4 cellular contexts compared by ENCODE assay signal in the genomic region with DNA sequence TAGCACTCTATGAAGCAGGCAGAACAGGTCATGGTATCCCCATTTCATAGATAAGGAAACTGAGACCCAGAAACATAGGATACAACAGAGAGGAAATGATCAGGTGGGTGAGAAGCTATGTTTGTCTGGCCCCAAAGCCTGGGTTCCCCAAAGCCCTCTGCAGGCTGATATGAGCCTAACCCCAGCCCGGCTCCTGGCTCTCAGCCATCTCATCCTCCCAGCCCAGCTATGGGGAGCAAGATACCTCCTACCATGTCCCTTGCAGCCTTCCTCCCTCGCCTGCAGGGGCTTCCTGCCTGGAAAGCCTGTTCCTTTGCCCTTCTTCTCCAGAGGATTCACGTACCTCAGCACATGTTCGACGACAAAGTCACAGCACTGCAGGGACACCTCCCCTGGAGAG. TPM values are rescaled to one million over a fixed set of nuclear protein-coding genes. Genes with fewer than 3 reads are reported as not detected.
"Had no signal": no experiment of that assay in that cellular context is flagged by ENCODE, and none has a peak within 500 bp of the region (broad histone marks: within the 10 kb centered on the region; RNA-seq: fewer than 3 reads in every experiment).

No MANE protein-coding gene starts in this region.

RNA-seq across cellular contexts. Expression of a gene that starts 43.8 kb away (rescaled TPM):
- total RNA-seq: MCF 10A, RPMI7951, SJCRH30, SK-MEL-5 had no signal
